In the genomic region with DNA sequence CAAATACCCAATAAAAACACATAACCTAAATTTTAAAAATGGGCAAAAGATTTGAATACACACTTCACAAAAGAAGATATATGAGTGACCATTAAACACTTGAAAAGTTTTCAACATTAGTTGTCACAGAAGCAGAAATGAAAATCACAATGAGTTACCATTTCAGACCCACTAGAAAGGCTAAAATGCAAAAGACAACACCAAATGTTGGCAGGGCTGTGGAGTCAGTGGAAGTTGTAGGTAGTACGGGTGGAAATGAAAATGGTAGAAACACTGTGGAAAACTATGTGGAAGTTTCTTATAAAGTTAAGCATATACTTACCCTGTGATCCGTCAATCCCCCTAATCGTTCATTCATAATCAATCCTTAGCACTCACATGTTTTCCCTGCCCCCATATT, we compare ENCODE assay signal across 23 cellular contexts.
"Had no signal": no experiment of that assay in that cellular context is flagged by ENCODE, and none has a peak within 500 bp of the region (broad histone marks: within the 10 kb centered on the region; RNA-seq: fewer than 3 reads in every experiment).

No MANE protein-coding gene starts in this region.

- H3K36me3 ChIP-seq: stomach, suprapubic skin, thoracic aorta, thyroid gland, tibial artery, tibial nerve, transverse colon, upper lobe of left lung, upper lobe of right lung, uterus, vagina had no signal

- H3K27me3 ChIP-seq: stomach, suprapubic skin, testis, thyroid gland, tibial artery, tibial nerve, transverse colon, upper lobe of left lung, upper lobe of right lung, uterus, vagina had no signal

- H3K27ac ChIP-seq: stomach, suprapubic skin, testis, thoracic aorta, thyroid gland, tibial artery, tibial nerve, transverse colon, upper lobe of left lung, upper lobe of right lung, uterus, vagina had no signal

- ATAC-seq: upper lobe of right lung had no signal

- H3K4me1 ChIP-seq: stomach, suprapubic skin, testis, thyroid gland, tibial artery, tibial nerve, transverse colon, upper lobe of left lung, upper lobe of right lung, uterus, vagina had no signal

- H3K9me3 ChIP-seq: testis, thoracic aorta, thyroid gland, transverse colon, upper lobe of left lung, upper lobe of right lung, uterus, vagina had no signal

- DNase-seq: stimulated activated CD4-positive, alpha-beta T cell treated with anti-CD3 and anti-CD28 coated beads, Interleukin-2, amount 100 ng/mL, for 48 hours; stimulated activated CD4-positive, alpha-beta T cell treated with anti-CD3 and anti-CD28 coated beads, Interleukin-4, amount 100 ng/mL, for 1 hour; stimulated activated CD4-positive, alpha-beta T cell treated with anti-CD3 and anti-CD28 coated beads, Interleukin-4, amount 100 ng/mL, for 24 hours; stimulated activated CD8-positive, alpha-beta memory T cell treated with anti-CD3 and anti-CD28 coated beads, Interleukin-4, amount 100 ng/mL, for 48 hours; stimulated activated naive B cell treated with anti-CD40 and anti-IgM and Interleukin-4, amounts not matched to agents 10 μg/mL and 1 μg/mL and 100 μg/mL, for 72 hours; stimulated activated naive CD4-positive, alpha-beta T cell; stimulated activated naive CD4-positive, alpha-beta T cell treated with Interleukin-2 at 50 U/mL for 16 hours; stimulated activated naive CD8-positive, alpha-beta T cell treated with anti-CD3 and anti-CD28 coated beads, Interleukin-15, Interleukin-2, amounts not matched to agents 100 U/mL and 50 U/mL, for 24 hours; stomach; substantia nigra; testis; thyroid gland; tibial artery; transverse colon; trophoblast cell; upper lobe of left lung; upper lobe of right lung; uterus had no signal

- FAIRE-seq: urothelium cell line had no signal

- H3K4me3 ChIP-seq: stomach, suprapubic skin, testis, thoracic aorta, thyroid gland, tibial artery, tibial nerve, transverse colon, upper lobe of left lung, upper lobe of right lung, uterus, vagina had no signal
